Comparison of ENCODE assay signal across 1 cellular context in the genomic region with DNA sequence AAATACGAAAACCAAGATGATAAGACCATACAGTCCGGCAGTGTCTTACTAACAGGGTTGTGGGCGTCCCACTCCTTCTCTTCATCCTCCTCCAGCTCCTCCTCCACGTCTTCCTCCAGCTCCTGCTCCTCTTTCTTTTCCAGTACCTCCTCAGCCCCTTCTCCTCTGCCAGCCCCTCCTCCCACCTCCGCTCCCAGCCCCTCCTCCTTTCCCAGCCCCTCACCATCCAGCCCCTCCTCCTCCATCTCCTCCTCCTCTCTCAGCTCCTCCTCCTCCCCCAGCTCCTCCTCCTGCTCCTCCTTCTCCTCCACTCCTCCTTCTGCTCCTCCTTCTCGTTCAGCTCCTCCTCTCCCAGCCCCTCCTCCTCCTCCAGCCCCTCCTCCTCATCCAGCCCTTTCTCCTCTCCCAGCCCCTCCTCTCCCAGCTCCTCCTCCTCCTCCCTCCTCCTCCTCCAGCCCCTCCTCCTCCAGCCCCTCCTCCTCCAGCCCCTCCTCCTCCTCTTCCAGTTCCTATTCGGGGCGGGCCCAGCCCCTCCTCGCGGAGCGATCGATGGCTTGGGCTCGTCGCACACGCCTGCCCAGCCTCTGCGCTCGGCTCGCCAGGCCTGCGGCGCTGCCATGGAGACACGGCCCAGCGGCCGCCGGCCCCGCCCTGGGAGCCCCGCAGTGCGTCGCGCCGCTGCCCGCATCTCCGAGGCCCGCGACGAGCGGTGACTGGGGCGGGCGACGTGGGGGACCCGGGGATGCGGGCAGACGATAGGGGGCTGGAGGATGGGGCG.
TF ChIP-seq lines count a peak whose summit lies in the region.

A gene with protein sequence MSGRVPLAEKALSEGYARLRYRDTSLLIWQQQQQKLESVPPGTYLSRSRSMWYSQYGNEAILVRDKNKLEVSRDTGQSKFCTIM (plus strand): TSS at position 654 of the 778 bp plus-strand sequence. CDS start 1,267 bp downstream, outside the sequence.

TF ChIP-seq in neural cell, 6 proteins besides CTCF, POLR2A, EP300 and RAD21 (continued from another document):
- peak; percentile 85 for TF ChIP-seq MXI1 (conservative IDR thresholded peaks at IDR 0.05; ENCODE audit: poor library complexity, severe bottlenecking)
